Comparison of ENCODE assay signal across 10 cellular contexts in genomic region chr16:14562691-14563491, GRCh38.
A peak's percentile ranks its signal among the peaks of the same experiment; 100 is the strongest.
DNase-seq lines count a peak whose midpoint lies in the region; ATAC-seq and TF ChIP-seq lines count a peak whose summit lies in the region.
"Had no signal": no experiment of that assay in that cellular context is flagged by ENCODE, and none has a peak within 500 bp of the region (broad histone marks: within the 10 kb centered on the region; RNA-seq: fewer than 3 reads in every experiment).

No MANE protein-coding gene starts in this region.

- H3K27me3 ChIP-seq in heart right ventricle (no peaks in the 10 kb centered on the region), transverse colon (no peaks in the 10 kb centered on the region)

- no peak for TF ChIP-seq EP300 in transverse colon (IDR thresholded peaks at IDR 0.05; ENCODE audit: low read depth)

- no peak overlapping the region for H3K4me3 Mint-ChIP-seq in stimulated activated naive CD8-positive, alpha-beta T cell treated with anti-CD3 and anti-CD28 coated beads, Interleukin-15, amount 100 ng/mL, for 72 hours

- no peaks in the 10 kb centered on the region for H3K9me3 ChIP-seq in heart right ventricle
- H3K9me3 ChIP-seq in transverse colon, result no peaks in the 10 kb centered on the region

- no peaks in the 10 kb centered on the region for H3K9me3 Mint-ChIP-seq in stimulated activated naive CD8-positive, alpha-beta T cell treated with anti-CD3 and anti-CD28 coated beads, Interleukin-15, amount 100 ng/mL, for 72 hours

- intact Hi-C loops in heart right ventricle (cut with DNase I), result no loop called here
- intact Hi-C loops in transverse colon (cut with DNase I; ENCODE audit: low total_unique reads), result no loop called here

- H3K36me3 ChIP-seq in heart right ventricle, result peaks cover 0 to 26% (median 0%) of the 10 kb centered on the region in 9 donors
- H3K36me3 ChIP-seq in transverse colon, result no peaks in the 10 kb centered on the region

- ATAC-seq in heart right ventricle, result peak; percentile 40 to 79 (median 74)
- ATAC-seq in HG03565 (IDR thresholded peaks at IDR 0.05; ENCODE audit: unreplicated experiment), result no peak
- no peak for ATAC-seq in stimulated activated naive CD8-positive, alpha-beta T cell treated with anti-CD3 and anti-CD28 coated beads, Interleukin-15, amount 100 ng/mL, for 72 hours

- DNase-seq in activated CD4-positive, alpha-beta T cell treated with anti-CD3 and anti-CD28 coated beads for 48 hours, result peak; percentile 14
- DNase-seq in activated CD4-positive, alpha-beta T cell treated with anti-CD3 and anti-CD28 coated beads for 4 hours, result no peak
- DNase-seq in SK-MEL-5 (ENCODE audit: low read depth, low spot score) (peak; percentile 63), heart right ventricle (peak in 1 of 2 donors; percentile 42), transverse colon (peak; percentile 41), GM19240 (ENCODE audit: insufficient read length, low spot score) (no peak)
- no peak for DNase-seq in stimulated activated naive CD8-positive, alpha-beta T cell treated with anti-CD3 and anti-CD28 coated beads, Interleukin-15, amount 100 ng/mL, for 72 hours
- DNase-seq: C1 segment of cervical spinal cord had no signal

- in situ Hi-C loops in SK-MEL-5 (cut with HindIII; ENCODE audit: low pct_unique_long_range_greater_than_20kb, low sequenced_read_pairs) (no loop called here), transverse colon (cut with MboI; ENCODE audit: low pct_ligation_motif_present in 1 of 4, low pct_unique_long_range_greater_than_20kb in 1 of 4, low sequenced_read_pairs in 3 of 4) (no loop called here)

- 56 to 59% methylated on average over 8 of the region's 8 CpGs for WGBS in heart right ventricle, 2 donors
- WGBS in transverse colon (ENCODE audit: low coverage in 1 of 2), 2 donors, result 43 to 54% methylated on average over 4 to 8 of the region's 8 CpGs

- H3K4me1 ChIP-seq in heart right ventricle (peaks cover 0 to 29% (median 10%) of the 10 kb centered on the region in 9 donors), transverse colon (peaks cover 14 to 65% (median 46%) of the 10 kb centered on the region in 4 donors)

- peaks cover 10% of the 10 kb centered on the region for H3K4me1 Mint-ChIP-seq in stimulated activated naive CD8-positive, alpha-beta T cell treated with anti-CD3 and anti-CD28 coated beads, Interleukin-15, amount 100 ng/mL, for 72 hours

- H3K4me3 ChIP-seq in heart right ventricle (no peak overlapping the region), transverse colon (no peak overlapping the region)
- H3K4me3 ChIP-seq: lung had no signal

- H3K27ac ChIP-seq in heart right ventricle (no peak overlapping the region), transverse colon (peak overlapping the region; percentile 75 to 82 (median 76))

- H3K27me3 Mint-ChIP-seq in stimulated activated naive CD8-positive, alpha-beta T cell treated with anti-CD3 and anti-CD28 coated beads, Interleukin-15, amount 100 ng/mL, for 72 hours, result no peaks in the 10 kb centered on the region

- TF ChIP-seq CTCF in heart right ventricle (IDR thresholded peaks at IDR 0.05), result peak in 4 of 9 donors; percentile 25 to 38 (median 28)
- TF ChIP-seq CTCF in transverse colon (IDR thresholded peaks at IDR 0.05), result peak; percentile 16 to 68 (median 40)

- no peak for TF ChIP-seq POLR2A in transverse colon (IDR thresholded peaks at IDR 0.05)

- H3K27ac Mint-ChIP-seq in stimulated activated naive CD8-positive, alpha-beta T cell treated with anti-CD3 and anti-CD28 coated beads, Interleukin-15, amount 100 ng/mL, for 72 hours, result no peak overlapping the region

Comparison
In these comparisons a context has a peak if more than half of its experiments do, and no peak if none do; other contexts are left out.
1. DNase-seq: peak in activated CD4-positive, alpha-beta T cell treated with anti-CD3 and anti-CD28 coated beads for 48 hours (single experiment), SK-MEL-5 (single experiment) and transverse colon (single experiment); none in activated CD4-positive, alpha-beta T cell treated with anti-CD3 and anti-CD28 coated beads for 4 hours (0 of 2), GM19240 (single experiment) and stimulated activated naive CD8-positive, alpha-beta T cell treated with anti-CD3 and anti-CD28 coated beads, Interleukin-15, amount 100 ng/mL, for 72 hours (0 of 2).
2. ATAC-seq: peak in heart right ventricle (8 of 8); none in HG03565 (single experiment) and stimulated activated naive CD8-positive, alpha-beta T cell treated with anti-CD3 and anti-CD28 coated beads, Interleukin-15, amount 100 ng/mL, for 72 hours (single experiment).
3. H3K27ac ChIP-seq: peak in transverse colon (4 of 4); none in heart right ventricle (0 of 10).